ENCODE assay signal across 16 cellular contexts in the genomic region with DNA sequence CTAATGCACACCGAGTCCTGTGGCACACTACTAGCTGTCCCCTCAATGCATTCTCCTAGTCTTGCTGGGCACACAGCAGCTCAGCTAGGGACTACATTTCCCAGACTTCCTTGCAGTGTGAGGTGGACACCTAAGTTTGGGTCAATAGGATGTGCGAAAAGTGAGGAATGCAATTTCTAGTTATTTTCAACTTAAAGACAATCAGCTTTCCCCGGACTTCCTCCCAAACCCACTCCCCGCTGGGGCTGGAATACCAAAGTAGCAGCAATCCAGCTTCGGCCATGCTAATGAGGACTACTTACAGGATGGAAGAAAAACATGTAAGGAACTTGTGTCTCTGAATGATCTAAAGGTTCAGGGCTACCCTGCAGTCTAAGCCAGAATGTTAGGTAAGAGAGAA.
A peak's percentile ranks its signal among the peaks of the same experiment; 100 is the strongest.
DNase-seq lines count a peak whose midpoint lies in the region; FAIRE-seq and TF ChIP-seq lines count a peak whose summit lies in the region.
"Had no signal": no experiment of that assay in that cellular context is flagged by ENCODE, and none has a peak within 500 bp of the region (broad histone marks: within the 10 kb centered on the region; RNA-seq: fewer than 3 reads in every experiment).

No MANE protein-coding gene starts in this region.

- CTCF ChIA-PET in HEK293 (lab: Yijun Ruan, JAX): no interaction called here
- CTCF ChIA-PET in H1 (lab: Charles Lee; ENCODE audit: partially characterized antibody): no interaction called here

- H3K27ac ChIP-seq in HEK293 (ENCODE audit: extremely low read depth, low read depth, low read length) (no peak overlapping the region), H1 (ENCODE audit: low read depth, low read length) (no peak overlapping the region), uterus (no peak overlapping the region)
- H3K27ac ChIP-seq: C4-2B, PC-9, SJCRH30 had no signal

- intact Hi-C loops in uterus (cut with DNase I; ENCODE audit: low total_unique reads): no loop called here

- no peaks in the 10 kb centered on the region for H3K27me3 Mint-ChIP-seq in progenitor cell of endocrine pancreas
- H3K27me3 Mint-ChIP-seq in mesothelial cell of epicardium (ENCODE audit: low read depth): no peaks in the 10 kb centered on the region

- no peak for TF ChIP-seq RAD21 in H1 (IDR thresholded peaks at IDR 0.05 in 1 of 2, conservative IDR thresholded peaks at IDR 0.05 in 1 of 2; ENCODE audit: low read depth in 2 of 2, low read length in 2 of 2)

- H3K56ac ChIP-seq in H1 (replicated peaks; ENCODE audit: insufficient read length, low read depth, low read length): no peak overlapping the region

- H2BK5ac ChIP-seq in H1 (ENCODE audit: low read depth, low read length): no peak overlapping the region

- no peaks in the 10 kb centered on the region for H3K23me2 ChIP-seq in H1 (ENCODE audit: low read depth, low read length)

- H3K23ac ChIP-seq in H1 (ENCODE audit: insufficient read length): no peak overlapping the region

- H3K4ac ChIP-seq in H1 (replicated peaks; ENCODE audit: insufficient read length, low read depth, low read length): no peak overlapping the region

- H2BK20ac ChIP-seq in H1 (ENCODE audit: low read length): no peak overlapping the region

- H2BK15ac ChIP-seq in H1 (ENCODE audit: low read length): no peak overlapping the region

- POLR2A ChIA-PET in HEK293 (lab: Yijun Ruan, JAX): no interaction called here
- POLR2A ChIA-PET in H1 (lab: Charles Lee; ENCODE audit: partially characterized antibody): no interaction called here

- no peak overlapping the region for H3K27ac Mint-ChIP-seq in progenitor cell of endocrine pancreas
- H3K27ac Mint-ChIP-seq in mesothelial cell of epicardium: no peak overlapping the region

- no peaks in the 10 kb centered on the region for H3K79me2 ChIP-seq in H1 (ENCODE audit: control insufficient read depth in 1 of 2, insufficient read depth in 2 of 2, low read length in 2 of 2)

- H3K4me1 Mint-ChIP-seq in progenitor cell of endocrine pancreas (ENCODE audit: low read depth) (no peaks in the 10 kb centered on the region), mesothelial cell of epicardium (no peaks in the 10 kb centered on the region)

- H3K4me3 ChIP-seq in HEK293 (ENCODE audit: low read depth, low read length) (no peak overlapping the region), H1 (ENCODE audit: extremely low read depth in 1 of 4, insufficient read depth in 2 of 4, low read depth in 3 of 4, low read length in 4 of 4) (no peak overlapping the region), uterus (no peak overlapping the region)
- H3K4me3 ChIP-seq: PC-9, SJCRH30 had no signal

- TF ChIP-seq CTCF in HEK293 (tag by site-specific recombination; IDR thresholded peaks at IDR 0.05) (no peak), H1 (IDR thresholded peaks at IDR 0.05; ENCODE audit: control extremely low read depth in 1 of 3, insufficient read depth in 1 of 3, low read depth in 1 of 3, low read length in 3 of 3) (no peak), progenitor cell of endocrine pancreas (IDR thresholded peaks at IDR 0.05; ENCODE audit: unreplicated experiment) (no peak), uterus (IDR thresholded peaks at IDR 0.05) (no peak), mesothelial cell of epicardium (IDR thresholded peaks at IDR 0.05; ENCODE audit: unreplicated experiment) (no peak)

- no peak overlapping the region for H3K9ac ChIP-seq in H1 (replicated peaks in 1 of 4; ENCODE audit: extremely low read depth in 1 of 4, low read depth in 3 of 4, low read length in 3 of 4)

- peaks cover 8% of the 10 kb centered on the region for H3K9me3 Mint-ChIP-seq in progenitor cell of endocrine pancreas (ENCODE audit: low read depth)
- peaks cover 9% of the 10 kb centered on the region for H3K9me3 Mint-ChIP-seq in mesothelial cell of epicardium

- H3K4me3 Mint-ChIP-seq in progenitor cell of endocrine pancreas (ENCODE audit: low read depth) (peak overlapping the region; percentile 63), mesothelial cell of epicardium (no peak overlapping the region)

- H3K4me1 ChIP-seq in HEK293 (ENCODE audit: control insufficient read depth, insufficient read depth, low read length) (no peaks in the 10 kb centered on the region), H1 (replicated peaks in 1 of 4; ENCODE audit: control insufficient read depth in 3 of 4, insufficient read depth in 4 of 4, low read length in 3 of 4) (peaks cover 0 to 4% (median 2%) of the 10 kb centered on the region in 4 experiments; a peak in 1 of 7 replicates), uterus (no peaks in the 10 kb centered on the region)
- H3K4me1 ChIP-seq: SJCRH30 had no signal

- peak overlapping the region; percentile 62; the same call in 1 of the 2 replicates for H2BK12ac ChIP-seq in H1 (ENCODE audit: low read depth, low read length)

- no peak for TF ChIP-seq POLR2A in H1 (IDR thresholded peaks at IDR 0.05; ENCODE audit: control extremely low read depth in 1 of 2, low read depth in 2 of 2, low read length in 2 of 2)
- TF ChIP-seq POLR2A in uterus (IDR thresholded peaks at IDR 0.05): no peak

- H3K9me3 ChIP-seq in HEK293 (ENCODE audit: control insufficient read depth, insufficient read depth, low read depth, low read length): no peaks in the 10 kb centered on the region
- no peaks in the 10 kb centered on the region for H3K9me3 ChIP-seq in H1 (ENCODE audit: insufficient read depth in 2 of 2, low read depth in 1 of 2, low read length in 1 of 2)
- no peaks in the 10 kb centered on the region for H3K9me3 ChIP-seq in uterus
- H3K9me3 ChIP-seq: SJCRH30 had no signal

- FAIRE-seq in H1 (lab: Jason Lieb, UNC): no peak

- no peak overlapping the region for H4K5ac ChIP-seq in H1 (ENCODE audit: insufficient read length, low read depth, low read length)

- H3K27me3 ChIP-seq in H1 (replicated peaks in 1 of 4; ENCODE audit: control insufficient read depth in 3 of 4, extremely low read depth in 1 of 4, insufficient read depth in 3 of 4, low read length in 3 of 4): no peaks in the 10 kb centered on the region
- no peaks in the 10 kb centered on the region for H3K27me3 ChIP-seq in uterus
- H3K27me3 ChIP-seq: SJCRH30 had no signal

- DNase-seq in H1 (ENCODE audit: low read depth in 1 of 2, low spot score in 2 of 2): peak in 1 of 2 experiments; percentile 46
- DNase-seq in iPS-NIHi11 (ENCODE audit: low spot score): peak; percentile 8
- no peak for DNase-seq in progenitor cell of endocrine pancreas (ENCODE audit: low spot score, unreplicated experiment)
- DNase-seq in uterus: no peak
- no peak for DNase-seq in mesothelial cell of epicardium (ENCODE audit: low spot score in 2 of 2, unreplicated experiment in 2 of 2)
- DNase-seq in DMS 273 (lab: John Stamatoyannopoulos, UW; ENCODE audit: unreplicated experiment): no peak
- DNase-seq: HCEC 1CT, NCI-H1048, NCI-H1436 treated with DMSO at 0.1 percent for 48 hours, NCI-H2081, NCI-H510A, NCI-H774, PC-9, SJCRH30 had no signal

- WGBS in H1 (ENCODE audit: extremely low coverage in 1 of 2, insufficient coverage in 1 of 2, insufficient read length in 1 of 2, insufficient replicate concordance in 2 of 2, low coverage in 1 of 2, low lambda C conversion rate in 2 of 2, missing lambda C conversion rate in 1 of 2), 2 experiments: 82% methylated on average over 5 of the region's 5 CpGs; no CpG with 5 or more reads in 1 of the 2 experiments

- H2AK5ac ChIP-seq in H1 (ENCODE audit: low read depth, low read length): no peak overlapping the region

- H4K8ac ChIP-seq in H1 (ENCODE audit: extremely low read depth, insufficient read depth, low read length): no peak overlapping the region

- H3K79me1 ChIP-seq in H1 (ENCODE audit: low read depth, low read length): no peaks in the 10 kb centered on the region

- H3K36me3 ChIP-seq in HEK293 (ENCODE audit: control insufficient read depth in 2 of 2, insufficient read depth in 1 of 2, low read length in 2 of 2): no peaks in the 10 kb centered on the region
- no peaks in the 10 kb centered on the region for H3K36me3 ChIP-seq in H1 (ENCODE audit: control insufficient read depth in 2 of 4, insufficient read depth in 4 of 4, low read length in 3 of 4)
- no peaks in the 10 kb centered on the region for H3K36me3 ChIP-seq in uterus
- H3K36me3 ChIP-seq: SJCRH30 had no signal

- no peak for TF ChIP-seq EP300 in H1 (IDR thresholded peaks at IDR 0.05; ENCODE audit: borderline replicate concordance in 1 of 2, low read depth in 2 of 2, low read length in 2 of 2)

- no peak overlapping the region for H2BK120ac ChIP-seq in H1 (replicated peaks; ENCODE audit: low read depth, low read length)

- H3K14ac ChIP-seq in H1 (ENCODE audit: insufficient read length): no peak overlapping the region

- no peaks in the 10 kb centered on the region for H4K20me1 ChIP-seq in H1 (replicated peaks in 1 of 2; ENCODE audit: control insufficient read depth in 1 of 2, insufficient read depth in 2 of 2, low read length in 2 of 2)

- no peak overlapping the region for H4K91ac ChIP-seq in H1 (replicated peaks; ENCODE audit: insufficient read length, low read length)

- H3K18ac ChIP-seq in H1 (ENCODE audit: extremely low read depth, low read length): no peak overlapping the region

- no peaks in the 10 kb centered on the region for H3K36me3 Mint-ChIP-seq in progenitor cell of endocrine pancreas (ENCODE audit: insufficient read depth)
- no peaks in the 10 kb centered on the region for H3K36me3 Mint-ChIP-seq in mesothelial cell of epicardium

- peak overlapping the region; percentile 17; the same call in 1 of the 2 replicates for H2AFZ ChIP-seq in H1 (ENCODE audit: low read length)
- H2AFZ ChIP-seq: PC-9 had no signal

- H3K4me2 ChIP-seq in H1 (ENCODE audit: insufficient read depth in 1 of 2, low read depth in 2 of 2, low read length in 2 of 2): no peak overlapping the region
- H3K4me2 ChIP-seq: PC-9 had no signal

TF ChIP-seq in HEK293, 187 proteins besides CTCF, POLR2A, EP300 and RAD21 (continues in another document):
- TF ChIP-seq ZNF335 (tag by site-specific recombination; conservative IDR thresholded peaks at IDR 0.05): 0 out of 2 replicates have a peak, but pooled peaks have one; percentile 21
- no peak for TF ChIP-seq ZNF747 (tag by site-specific recombination; IDR thresholded peaks at IDR 0.05)
- TF ChIP-seq ZNF366 (tag by site-specific recombination; conservative IDR thresholded peaks at IDR 0.05): no peak
- TF ChIP-seq ZBTB21 (tag by site-specific recombination; IDR thresholded peaks at IDR 0.05): no peak
- no peak for TF ChIP-seq ZNF433 (tag by site-specific recombination; IDR thresholded peaks at IDR 0.05; ENCODE audit: low read depth)

TF ChIP-seq in H1, 55 proteins besides CTCF, POLR2A, EP300 and RAD21 (continues in another document):
- TF ChIP-seq CHD1 (IDR thresholded peaks at IDR 0.05; ENCODE audit: low read depth, low read length): no peak
- TF ChIP-seq, protein P1, sequence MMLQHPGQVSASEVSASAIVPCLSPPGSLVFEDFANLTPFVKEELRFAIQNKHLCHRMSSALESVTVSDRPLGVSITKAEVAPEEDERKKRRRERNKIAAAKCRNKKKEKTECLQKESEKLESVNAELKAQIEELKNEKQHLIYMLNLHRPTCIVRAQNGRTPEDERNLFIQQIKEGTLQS (IDR thresholded peaks at IDR 0.05; ENCODE audit: insufficient read depth, low read depth, low read length): no peak
- no peak for TF ChIP-seq SP2 (IDR thresholded peaks at IDR 0.05; ENCODE audit: low read length)
- no peak for TF ChIP-seq EZH2 (IDR thresholded peaks at IDR 0.05; ENCODE audit: low read depth, low read length, severe bottlenecking)
- no peak for TF ChIP-seq RBBP5 (IDR thresholded peaks at IDR 0.05; ENCODE audit: borderline replicate concordance, low read depth, low read length)
- TF ChIP-seq EGR1 (IDR thresholded peaks at IDR 0.05; ENCODE audit: borderline replicate concordance, low read depth, low read length): no peak
